7 cellular contexts compared by ENCODE assay signal in genomic region chr6:105369145-105369544, GRCh38.
"Had no signal": no experiment of that assay in that cellular context is flagged by ENCODE, and none has a peak within 500 bp of the region (broad histone marks: within the 10 kb centered on the region; RNA-seq: fewer than 3 reads in every experiment).

No MANE protein-coding gene starts in this region.

- ATAC-seq: HCT116 had no signal

- H3K27ac ChIP-seq: KMS-11 had no signal

- H3K4me3 Mint-ChIP-seq: IgD-negative memory B cell had no signal

- H3K4me1 ChIP-seq: HAP-1 had no signal

- H3K27ac Mint-ChIP-seq: IgD-negative memory B cell had no signal

- H3K4me3 ChIP-seq: HAP-1 had no signal

- DNase-seq: GOT3, H7, KBM-7 had no signal

- H3K27me3 Mint-ChIP-seq: IgD-negative memory B cell had no signal

- H3K9me3 ChIP-seq: HAP-1 had no signal

- H3K9me3 Mint-ChIP-seq: IgD-negative memory B cell had no signal
